In the genomic region with DNA sequence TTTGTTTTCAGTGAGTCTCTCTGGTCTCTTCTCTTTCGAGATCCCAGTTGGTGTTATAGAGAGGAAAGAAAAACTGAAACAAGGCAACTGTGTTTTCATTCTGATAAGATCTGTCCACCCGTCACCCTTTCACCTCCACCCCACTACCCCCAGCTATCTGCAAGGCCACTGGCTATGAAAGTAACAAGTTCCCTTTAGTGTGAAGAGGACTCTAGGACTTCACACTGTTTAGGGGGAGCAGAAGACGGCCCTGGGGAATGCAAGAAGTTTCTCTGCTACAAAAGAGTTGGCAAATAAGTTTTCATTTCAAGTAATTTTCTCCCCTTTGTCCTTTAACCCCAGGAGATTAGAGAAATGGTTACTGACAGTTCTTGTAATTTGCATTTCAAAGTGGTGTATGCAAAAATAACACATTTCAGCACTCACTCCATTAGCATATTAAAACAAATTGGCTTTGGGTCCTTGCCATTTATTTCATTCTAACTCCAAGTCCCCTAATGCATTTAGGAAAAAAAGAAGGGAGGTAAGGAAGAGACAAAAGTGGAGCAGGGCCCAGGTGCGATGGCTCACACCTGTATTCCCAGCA, we compare ENCODE assay signal across 1 cellular context.
TF ChIP-seq lines count a peak whose summit lies in the region.

No MANE protein-coding gene starts in this region.

TF ChIP-seq in K562, 482 proteins besides CTCF, POLR2A, EP300 and RAD21 (continued from another document and continues in another):
- TF ChIP-seq, protein P1, sequence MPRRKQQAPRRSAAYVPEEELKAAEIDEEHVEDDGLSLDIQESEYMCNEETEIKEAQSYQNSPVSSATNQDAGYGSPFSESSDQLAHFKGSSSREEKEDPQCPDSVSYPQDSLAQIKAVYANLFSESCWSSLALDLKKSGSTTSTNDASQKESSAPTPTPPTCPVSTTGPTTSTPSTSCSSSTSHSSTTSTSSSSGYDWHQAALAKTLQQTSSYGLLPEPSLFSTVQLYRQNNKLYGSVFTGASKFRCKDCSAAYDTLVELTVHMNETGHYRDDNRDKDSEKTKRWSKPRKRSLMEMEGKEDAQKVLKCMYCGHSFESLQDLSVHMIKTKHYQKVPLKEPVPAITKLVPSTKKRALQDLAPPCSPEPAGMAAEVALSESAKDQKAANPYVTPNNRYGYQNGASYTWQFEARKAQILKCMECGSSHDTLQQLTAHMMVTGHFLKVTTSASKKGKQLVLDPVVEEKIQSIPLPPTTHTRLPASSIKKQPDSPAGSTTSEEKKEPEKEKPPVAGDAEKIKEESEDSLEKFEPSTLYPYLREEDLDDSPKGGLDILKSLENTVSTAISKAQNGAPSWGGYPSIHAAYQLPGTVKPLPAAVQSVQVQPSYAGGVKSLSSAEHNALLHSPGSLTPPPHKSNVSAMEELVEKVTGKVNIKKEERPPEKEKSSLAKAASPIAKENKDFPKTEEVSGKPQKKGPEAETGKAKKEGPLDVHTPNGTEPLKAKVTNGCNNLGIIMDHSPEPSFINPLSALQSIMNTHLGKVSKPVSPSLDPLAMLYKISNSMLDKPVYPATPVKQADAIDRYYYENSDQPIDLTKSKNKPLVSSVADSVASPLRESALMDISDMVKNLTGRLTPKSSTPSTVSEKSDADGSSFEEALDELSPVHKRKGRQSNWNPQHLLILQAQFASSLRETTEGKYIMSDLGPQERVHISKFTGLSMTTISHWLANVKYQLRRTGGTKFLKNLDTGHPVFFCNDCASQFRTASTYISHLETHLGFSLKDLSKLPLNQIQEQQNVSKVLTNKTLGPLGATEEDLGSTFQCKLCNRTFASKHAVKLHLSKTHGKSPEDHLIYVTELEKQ (CRISPR knock-in tag; IDR thresholded peaks at IDR 0.05): no peak
- TF ChIP-seq KLF13 (tag; IDR thresholded peaks at IDR 0.05; ENCODE audit: borderline replicate concordance, low read depth) (no peak), ZNF217 (CRISPR knock-in tag; IDR thresholded peaks at IDR 0.05) (no peak), DDX20 (tag; IDR thresholded peaks at IDR 0.05; ENCODE audit: low read depth) (no peak), NONO (IDR thresholded peaks at IDR 0.05; ENCODE audit: low read depth in 2 of 2, low read length in 1 of 2) (no peak), HNRNPLL (IDR thresholded peaks at IDR 0.05; ENCODE audit: low read depth, low read length, poor library complexity, severe bottlenecking) (no peak), ZBTB7A (IDR thresholded peaks at IDR 0.05; ENCODE audit: borderline replicate concordance, control insufficient read depth, low read depth, low read length) (no peak), HNRNPH1 (optimal IDR thresholded peaks at IDR 0.05; ENCODE audit: low read depth, low read length) (no peak), JUN (IDR thresholded peaks at IDR 0.05; ENCODE audit: borderline replicate concordance, low read depth, low read length) (no peak), JUN (CRISPR knock-in tag; IDR thresholded peaks at IDR 0.05; ENCODE audit: borderline replicate concordance) (no peak), HSF4 (CRISPR knock-in tag; IDR thresholded peaks at IDR 0.05; ENCODE audit: borderline replicate concordance) (no peak), POU5F1 (IDR thresholded peaks at IDR 0.05; ENCODE audit: borderline replicate concordance, low read depth, low read length, partially characterized antibody) (no peak), NFE2 (IDR thresholded peaks at IDR 0.05; ENCODE audit: low read depth) (no peak), ARID1B (IDR thresholded peaks at IDR 0.05) (peak; percentile 31; the same call in 1 of the 2 replicates), POLR2AphosphoS2 (IDR thresholded peaks at IDR 0.05; ENCODE audit: low read length) (no peak), HMG20A (CRISPR knock-in tag; conservative IDR thresholded peaks at IDR 0.05) (no peak), NR1H2 (CRISPR knock-in tag; IDR thresholded peaks at IDR 0.05) (no peak), ZEB2 (IDR thresholded peaks at IDR 0.05) (no peak), ZFP30 (CRISPR knock-in tag; IDR thresholded peaks at IDR 0.05; ENCODE audit: borderline replicate concordance) (no peak), ZNF282 (CRISPR knock-in tag; IDR thresholded peaks at IDR 0.05) (no peak), ZNF707 (CRISPR knock-in tag; conservative IDR thresholded peaks at IDR 0.05) (no peak), ZNF140 (CRISPR knock-in tag; IDR thresholded peaks at IDR 0.05) (no peak), ETV5 (CRISPR knock-in tag; IDR thresholded peaks at IDR 0.05; ENCODE audit: low read depth) (no peak), PHF20 (IDR thresholded peaks at IDR 0.05; ENCODE audit: partially characterized antibody) (no peak), ZNF274 (IDR thresholded peaks at IDR 0.05; ENCODE audit: borderline replicate concordance, low read depth, low read length) (no peak), SMARCE1 (IDR thresholded peaks at IDR 0.05) (peak; percentile 53; the same call in 1 of the 2 replicates)
- TF ChIP-seq, protein P2, sequence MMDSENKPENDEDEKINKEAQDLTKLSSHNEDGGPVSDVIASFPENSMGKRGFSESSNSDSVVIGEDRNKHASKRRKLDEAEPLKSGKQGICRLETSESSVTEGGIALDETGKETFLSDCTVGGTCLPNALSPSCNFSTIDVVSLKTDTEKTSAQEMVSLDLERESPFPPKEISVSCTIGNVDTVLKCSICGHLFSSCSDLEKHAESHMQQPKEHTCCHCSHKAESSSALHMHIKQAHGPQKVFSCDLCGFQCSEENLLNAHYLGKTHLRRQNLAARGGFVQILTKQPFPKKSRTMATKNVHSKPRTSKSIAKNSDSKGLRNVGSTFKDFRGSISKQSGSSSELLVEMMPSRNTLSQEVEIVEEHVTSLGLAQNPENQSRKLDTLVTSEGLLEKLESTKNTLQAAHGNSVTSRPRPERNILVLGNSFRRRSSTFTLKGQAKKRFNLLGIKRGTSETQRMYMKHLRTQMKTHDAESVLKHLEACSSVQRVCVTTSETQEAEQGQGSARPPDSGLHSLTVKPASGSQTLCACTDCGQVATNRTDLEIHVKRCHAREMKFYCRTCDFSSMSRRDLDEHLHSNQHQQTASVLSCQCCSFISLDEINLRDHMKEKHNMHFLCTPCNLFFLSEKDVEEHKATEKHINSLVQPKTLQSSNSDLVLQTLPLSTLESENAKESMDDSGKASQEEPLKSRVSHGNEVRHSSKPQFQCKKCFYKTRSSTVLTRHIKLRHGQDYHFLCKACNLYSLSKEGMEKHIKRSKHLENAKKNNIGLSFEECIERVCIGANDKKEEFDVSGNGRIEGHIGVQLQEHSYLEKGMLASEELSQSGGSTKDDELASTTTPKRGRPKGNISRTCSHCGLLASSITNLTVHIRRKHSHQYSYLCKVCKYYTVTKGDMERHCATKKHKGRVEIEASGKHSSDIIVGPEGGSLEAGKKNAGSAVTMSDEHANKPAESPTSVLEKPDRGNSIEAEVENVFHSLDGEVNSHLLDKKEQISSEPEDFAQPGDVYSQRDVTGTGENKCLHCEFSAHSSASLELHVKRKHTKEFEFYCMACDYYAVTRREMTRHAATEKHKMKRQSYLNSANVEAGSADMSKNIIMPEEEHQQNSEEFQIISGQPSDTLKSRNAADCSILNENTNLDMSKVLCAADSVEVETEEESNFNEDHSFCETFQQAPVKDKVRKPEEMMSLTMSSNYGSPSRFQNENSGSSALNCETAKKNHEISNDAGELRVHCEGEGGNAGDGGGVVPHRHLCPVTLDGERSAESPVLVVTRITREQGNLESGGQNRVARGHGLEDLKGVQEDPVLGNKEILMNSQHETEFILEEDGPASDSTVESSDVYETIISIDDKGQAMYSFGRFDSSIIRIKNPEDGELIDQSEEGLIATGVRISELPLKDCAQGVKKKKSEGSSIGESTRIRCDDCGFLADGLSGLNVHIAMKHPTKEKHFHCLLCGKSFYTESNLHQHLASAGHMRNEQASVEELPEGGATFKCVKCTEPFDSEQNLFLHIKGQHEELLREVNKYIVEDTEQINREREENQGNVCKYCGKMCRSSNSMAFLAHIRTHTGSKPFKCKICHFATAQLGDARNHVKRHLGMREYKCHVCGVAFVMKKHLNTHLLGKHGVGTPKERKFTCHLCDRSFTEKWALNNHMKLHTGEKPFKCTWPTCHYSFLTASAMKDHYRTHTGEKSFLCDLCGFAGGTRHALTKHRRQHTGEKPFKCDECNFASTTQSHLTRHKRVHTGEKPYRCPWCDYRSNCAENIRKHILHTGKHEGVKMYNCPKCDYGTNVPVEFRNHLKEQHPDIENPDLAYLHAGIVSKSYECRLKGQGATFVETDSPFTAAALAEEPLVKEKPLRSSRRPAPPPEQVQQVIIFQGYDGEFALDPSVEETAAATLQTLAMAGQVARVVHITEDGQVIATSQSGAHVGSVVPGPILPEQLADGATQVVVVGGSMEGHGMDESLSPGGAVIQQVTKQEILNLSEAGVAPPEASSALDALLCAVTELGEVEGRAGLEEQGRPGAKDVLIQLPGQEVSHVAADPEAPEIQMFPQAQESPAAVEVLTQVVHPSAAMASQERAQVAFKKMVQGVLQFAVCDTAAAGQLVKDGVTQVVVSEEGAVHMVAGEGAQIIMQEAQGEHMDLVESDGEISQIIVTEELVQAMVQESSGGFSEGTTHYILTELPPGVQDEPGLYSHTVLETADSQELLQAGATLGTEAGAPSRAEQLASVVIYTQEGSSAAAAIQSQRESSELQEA (IDR thresholded peaks at IDR 0.05; ENCODE audit: low read depth): no peak
- TF ChIP-seq, protein P3, sequence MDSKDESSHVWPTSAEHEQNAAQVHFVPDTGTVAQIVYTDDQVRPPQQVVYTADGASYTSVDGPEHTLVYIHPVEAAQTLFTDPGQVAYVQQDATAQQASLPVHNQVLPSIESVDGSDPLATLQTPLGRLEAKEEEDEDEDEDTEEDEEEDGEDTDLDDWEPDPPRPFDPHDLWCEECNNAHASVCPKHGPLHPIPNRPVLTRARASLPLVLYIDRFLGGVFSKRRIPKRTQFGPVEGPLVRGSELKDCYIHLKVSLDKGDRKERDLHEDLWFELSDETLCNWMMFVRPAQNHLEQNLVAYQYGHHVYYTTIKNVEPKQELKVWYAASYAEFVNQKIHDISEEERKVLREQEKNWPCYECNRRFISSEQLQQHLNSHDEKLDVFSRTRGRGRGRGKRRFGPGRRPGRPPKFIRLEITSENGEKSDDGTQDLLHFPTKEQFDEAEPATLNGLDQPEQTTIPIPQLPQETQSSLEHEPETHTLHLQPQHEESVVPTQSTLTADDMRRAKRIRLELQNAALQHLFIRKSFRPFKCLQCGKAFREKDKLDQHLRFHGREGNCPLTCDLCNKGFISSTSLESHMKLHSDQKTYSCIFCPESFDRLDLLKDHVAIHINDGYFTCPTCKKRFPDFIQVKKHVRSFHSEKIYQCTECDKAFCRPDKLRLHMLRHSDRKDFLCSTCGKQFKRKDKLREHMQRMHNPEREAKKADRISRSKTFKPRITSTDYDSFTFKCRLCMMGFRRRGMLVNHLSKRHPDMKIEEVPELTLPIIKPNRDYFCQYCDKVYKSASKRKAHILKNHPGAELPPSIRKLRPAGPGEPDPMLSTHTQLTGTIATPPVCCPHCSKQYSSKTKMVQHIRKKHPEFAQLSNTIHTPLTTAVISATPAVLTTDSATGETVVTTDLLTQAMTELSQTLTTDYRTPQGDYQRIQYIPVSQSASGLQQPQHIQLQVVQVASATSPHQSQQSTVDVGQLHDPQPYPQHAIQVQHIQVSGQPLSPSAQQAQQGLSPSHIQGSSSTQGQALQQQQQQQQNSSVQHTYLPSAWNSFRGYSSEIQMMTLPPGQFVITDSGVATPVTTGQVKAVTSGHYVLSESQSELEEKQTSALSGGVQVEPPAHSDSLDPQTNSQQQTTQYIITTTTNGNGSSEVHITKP (IDR thresholded peaks at IDR 0.05; ENCODE audit: partially characterized antibody): peak; percentile 66
- TF ChIP-seq, protein P4, sequence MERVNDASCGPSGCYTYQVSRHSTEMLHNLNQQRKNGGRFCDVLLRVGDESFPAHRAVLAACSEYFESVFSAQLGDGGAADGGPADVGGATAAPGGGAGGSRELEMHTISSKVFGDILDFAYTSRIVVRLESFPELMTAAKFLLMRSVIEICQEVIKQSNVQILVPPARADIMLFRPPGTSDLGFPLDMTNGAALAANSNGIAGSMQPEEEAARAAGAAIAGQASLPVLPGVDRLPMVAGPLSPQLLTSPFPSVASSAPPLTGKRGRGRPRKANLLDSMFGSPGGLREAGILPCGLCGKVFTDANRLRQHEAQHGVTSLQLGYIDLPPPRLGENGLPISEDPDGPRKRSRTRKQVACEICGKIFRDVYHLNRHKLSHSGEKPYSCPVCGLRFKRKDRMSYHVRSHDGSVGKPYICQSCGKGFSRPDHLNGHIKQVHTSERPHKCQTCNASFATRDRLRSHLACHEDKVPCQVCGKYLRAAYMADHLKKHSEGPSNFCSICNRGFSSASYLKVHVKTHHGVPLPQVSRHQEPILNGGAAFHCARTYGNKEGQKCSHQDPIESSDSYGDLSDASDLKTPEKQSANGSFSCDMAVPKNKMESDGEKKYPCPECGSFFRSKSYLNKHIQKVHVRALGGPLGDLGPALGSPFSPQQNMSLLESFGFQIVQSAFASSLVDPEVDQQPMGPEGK (CRISPR knock-in tag; IDR thresholded peaks at IDR 0.05; ENCODE audit: borderline replicate concordance): no peak
- TF ChIP-seq, protein P5, sequence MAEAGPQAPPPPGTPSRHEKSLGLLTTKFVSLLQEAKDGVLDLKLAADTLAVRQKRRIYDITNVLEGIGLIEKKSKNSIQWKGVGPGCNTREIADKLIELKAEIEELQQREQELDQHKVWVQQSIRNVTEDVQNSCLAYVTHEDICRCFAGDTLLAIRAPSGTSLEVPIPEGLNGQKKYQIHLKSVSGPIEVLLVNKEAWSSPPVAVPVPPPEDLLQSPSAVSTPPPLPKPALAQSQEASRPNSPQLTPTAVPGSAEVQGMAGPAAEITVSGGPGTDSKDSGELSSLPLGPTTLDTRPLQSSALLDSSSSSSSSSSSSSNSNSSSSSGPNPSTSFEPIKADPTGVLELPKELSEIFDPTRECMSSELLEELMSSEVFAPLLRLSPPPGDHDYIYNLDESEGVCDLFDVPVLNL (CRISPR knock-in tag; IDR thresholded peaks at IDR 0.05; ENCODE audit: low read depth): no peak
- TF ChIP-seq, protein P6, sequence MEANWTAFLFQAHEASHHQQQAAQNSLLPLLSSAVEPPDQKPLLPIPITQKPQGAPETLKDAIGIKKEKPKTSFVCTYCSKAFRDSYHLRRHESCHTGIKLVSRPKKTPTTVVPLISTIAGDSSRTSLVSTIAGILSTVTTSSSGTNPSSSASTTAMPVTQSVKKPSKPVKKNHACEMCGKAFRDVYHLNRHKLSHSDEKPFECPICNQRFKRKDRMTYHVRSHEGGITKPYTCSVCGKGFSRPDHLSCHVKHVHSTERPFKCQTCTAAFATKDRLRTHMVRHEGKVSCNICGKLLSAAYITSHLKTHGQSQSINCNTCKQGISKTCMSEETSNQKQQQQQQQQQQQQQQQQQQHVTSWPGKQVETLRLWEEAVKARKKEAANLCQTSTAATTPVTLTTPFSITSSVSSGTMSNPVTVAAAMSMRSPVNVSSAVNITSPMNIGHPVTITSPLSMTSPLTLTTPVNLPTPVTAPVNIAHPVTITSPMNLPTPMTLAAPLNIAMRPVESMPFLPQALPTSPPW (CRISPR knock-in tag; IDR thresholded peaks at IDR 0.05): peak; percentile 73; the same call in 1 of the 2 replicates
